ENCODE assay signal across 26 cellular contexts in the genomic region with DNA sequence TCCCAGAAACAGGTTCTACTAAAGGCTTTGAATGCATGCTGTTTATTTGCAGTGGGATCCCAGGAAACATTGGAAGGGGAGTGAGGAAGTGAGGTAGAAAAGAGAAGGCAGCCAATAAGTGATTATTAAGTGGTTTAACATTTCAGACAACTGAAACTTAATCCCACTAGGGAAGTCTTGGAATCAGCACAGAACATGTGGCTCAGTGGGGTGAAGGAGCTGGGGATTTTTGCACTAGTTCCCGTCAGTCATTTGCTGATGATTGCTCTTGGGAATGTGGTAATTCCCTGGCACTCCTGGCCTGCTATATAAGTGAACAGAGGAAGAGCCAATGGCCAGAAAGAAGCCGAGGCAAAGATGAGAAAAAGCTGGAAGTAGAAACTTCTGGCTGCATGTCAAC.
DNase-seq lines count a peak whose midpoint lies in the region; ATAC-seq and TF ChIP-seq lines count a peak whose summit lies in the region.
"Had no signal": no experiment of that assay in that cellular context is flagged by ENCODE, and none has a peak within 500 bp of the region (broad histone marks: within the 10 kb centered on the region; RNA-seq: fewer than 3 reads in every experiment).

No MANE protein-coding gene starts in this region.

- no peaks in the 10 kb centered on the region for H3K9me2 ChIP-seq in OCI-LY7 (ENCODE audit: insufficient read depth, low read length)

- H2AFZ ChIP-seq in OCI-LY7 (ENCODE audit: low read length): no peak overlapping the region
- H2AFZ ChIP-seq: GM23338, hepatocyte had no signal

- in situ Hi-C loops in GM13976 (cut with MboI; ENCODE audit: low sequenced_read_pairs, unreplicated experiment): no loop called here

- 8 to 12% (median 8%) methylated on average over 2 of the region's 2 CpGs for WGBS in psoas muscle, 3 donors

- TF ChIP-seq CTCF in psoas muscle (IDR thresholded peaks at IDR 0.05) (no peak), GM13976 (IDR thresholded peaks at IDR 0.05; ENCODE audit: borderline replicate concordance, control extremely low read depth, extremely low read depth, insufficient read depth, missing control alignments) (no peak), OCI-LY7 (conservative IDR thresholded peaks at IDR 0.05; ENCODE audit: low read length) (no peak)

- H3K27me3 ChIP-seq in MG63 (no peaks in the 10 kb centered on the region), psoas muscle (ENCODE audit: insufficient read depth in 3 of 3, low read length in 2 of 3) (no peaks in the 10 kb centered on the region)
- H3K27me3 ChIP-seq: cardiac muscle cell, hepatocyte had no signal

- POLR2A ChIA-PET in OCI-LY7 (lab: Charles Lee): interaction anchor here (0.6 kb wide), 1 partner anchor 24 kb away, joined by 3 read pairs; no protein-coding TSS in a partner anchor

- DNase-seq in MG63 (peak; percentile 0), NCI-H524 treated with DMSO at 0.1 percent for 48 hours (lab: John Stamatoyannopoulos, UW) (peak; percentile 90), left ventricle myocardium superior (no peak), psoas muscle (no peak), GM13976 (ENCODE audit: low spot score) (no peak), HPDE6-E6E7 (ENCODE audit: extremely low spot score) (no peak), OCI-LY7 (ENCODE audit: low spot score) (no peak)
- DNase-seq: activated CD4-positive, alpha-beta T cell treated with anti-CD3 and anti-CD28 coated beads for 4 hours; activated CD8-positive, alpha-beta memory T cell treated with anti-CD3 and anti-CD28 coated beads for 24 hours; activated effector memory CD4-positive, alpha-beta T cell treated with Interleukin-2 at 50 U/mL for 16 hours; anterior cingulate cortex; C1 segment of cervical spinal cord; effector memory CD4-positive, alpha-beta T cell; EL; foreskin melanocyte; NCI-H1092 treated with DMSO at 0.1 percent for 48 hours; NCI-H187 treated with DMSO at 0.1 percent for 48 hours; NCI-H226; NCI-H748 treated with DMSO at 0.1 percent for 48 hours; stimulated activated naive CD8-positive, alpha-beta T cell treated with anti-CD3 and anti-CD28 coated beads, Interleukin-15, Interleukin-2, amounts not matched to agents 100 U/mL and 50 U/mL, for 24 hours had no signal

- H3K4me1 ChIP-seq in psoas muscle (no peaks in the 10 kb centered on the region), OCI-LY7 (ENCODE audit: insufficient read depth, low read length, poor library complexity, severe bottlenecking) (no peaks in the 10 kb centered on the region)

- no peak overlapping the region for H3K4me2 ChIP-seq in OCI-LY7 (ENCODE audit: low read length)
- H3K4me2 ChIP-seq: GM23338, hepatocyte had no signal

- H3K4me3 ChIP-seq in MG63: no peak overlapping the region
- no peak overlapping the region for H3K4me3 ChIP-seq in psoas muscle
- no peak overlapping the region for H3K4me3 ChIP-seq in OCI-LY7 (ENCODE audit: low read depth, low read length, poor library complexity, severe bottlenecking)
- H3K4me3 ChIP-seq: cardiac muscle cell, coronary artery, GM23338, hepatocyte had no signal

- H3K27ac ChIP-seq in psoas muscle (no peak overlapping the region), OCI-LY7 (ENCODE audit: low read depth, low read length, poor library complexity, severe bottlenecking) (no peak overlapping the region)
- H3K27ac ChIP-seq: cardiac muscle cell, hepatocyte had no signal

- BruUV-seq in OCI-LY7 (replicated peaks; lab: Mats Ljungman, UMichigan): no TSS peak

- no peaks in the 10 kb centered on the region for H3K79me2 ChIP-seq in OCI-LY7 (ENCODE audit: insufficient read depth, low read depth, low read length)
- H3K79me2 ChIP-seq: hepatocyte had no signal

- H3K36me3 ChIP-seq in MG63 (no peaks in the 10 kb centered on the region), psoas muscle (ENCODE audit: insufficient read depth in 1 of 2, low read depth in 1 of 2) (no peaks in the 10 kb centered on the region), OCI-LY7 (ENCODE audit: insufficient read depth, low read length) (no peaks in the 10 kb centered on the region)
- H3K36me3 ChIP-seq: cardiac muscle cell had no signal

- CTCF ChIA-PET in OCI-LY7 (lab: Charles Lee; ENCODE audit: unreplicated experiment): no interaction called here

- no peaks in the 10 kb centered on the region for H3K9me3 ChIP-seq in MG63
- H3K9me3 ChIP-seq in psoas muscle: no peaks in the 10 kb centered on the region
- H3K9me3 ChIP-seq in OCI-LY7 (ENCODE audit: low read length): no peaks in the 10 kb centered on the region

- ATAC-seq in left ventricle myocardium superior: peak; percentile 34
- ATAC-seq in psoas muscle: peak; percentile 37 to 60 (median 46)
- ATAC-seq in HG02852 (IDR thresholded peaks at IDR 0.05; ENCODE audit: unreplicated experiment): no peak
- ATAC-seq: esophagus mucosa; GM23338; stimulated activated naive CD8-positive, alpha-beta T cell treated with anti-CD3 and anti-CD28 coated beads, Interleukin-15, Interleukin-2, amounts not matched to agents 100 U/mL and 50 U/mL, for 24 hours had no signal

- intact Hi-C loops in left ventricle myocardium superior (cut with micrococcal nuclease) (no loop called here), psoas muscle (cut with DNase I) (no loop called here), OCI-LY7 (cut with micrococcal nuclease; ENCODE audit: unreplicated experiment) (no loop called here)

- no peaks in the 10 kb centered on the region for H4K20me1 ChIP-seq in OCI-LY7 (ENCODE audit: insufficient read depth, low read length)

Comparison
In these comparisons a context has a peak if more than half of its experiments do, and no peak if none do; other contexts are left out.
1. DNase-seq: peak in MG63 (single experiment) and NCI-H524 treated with DMSO at 0.1 percent for 48 hours (single experiment); none in left ventricle myocardium superior (single experiment), psoas muscle (0 of 2), GM13976 (single experiment), HPDE6-E6E7 (single experiment) and OCI-LY7 (single experiment).